Comparison of ENCODE assay signal across 20 cellular contexts in genomic region chr18:36655894-36656293, GRCh38.
"Had no signal": no experiment of that assay in that cellular context is flagged by ENCODE, and none has a peak within 500 bp of the region (broad histone marks: within the 10 kb centered on the region; RNA-seq: fewer than 3 reads in every experiment).

No MANE protein-coding gene starts in this region.

- H3K27ac ChIP-seq: adrenal gland, epithelial cell of prostate, transverse colon had no signal

- H3K27me3 ChIP-seq: adrenal gland, heart right ventricle, transverse colon had no signal

- ATAC-seq: activated CD4-positive, alpha-beta T cell treated with anti-CD3 and anti-CD28 coated beads for 36 hours; activated T-cell treated with anti-CD3 and anti-CD28 coated beads, Interleukin-2, amount 50 U/mL, for 4 hours; left lobe of liver; naive thymus-derived CD8-positive, alpha-beta T cell; stimulated activated effector memory CD8-positive, alpha-beta T cell treated with anti-CD3 and anti-CD28 coated beads, Interleukin-12 subunit alpha, Interleukin-12 subunit beta, amount 100 ng/mL, for 72 hours; stimulated activated naive CD8-positive, alpha-beta T cell treated with anti-CD3 and anti-CD28 coated beads, Interleukin-15, amount 100 ng/mL, for 72 hours had no signal

- H3K36me3 ChIP-seq: adrenal gland, transverse colon had no signal

- H3K4me1 ChIP-seq: adrenal gland, transverse colon had no signal

- DNase-seq: activated B cell treated with CpG ODN at 0.5 μM for 24 hours; activated CD4-positive, alpha-beta T cell treated with anti-CD3 and anti-CD28 coated beads for 36 hours; activated CD4-positive, alpha-beta T cell treated with anti-CD3 and anti-CD28 coated beads, Interleukin-2, amount 50 U/mL, for 4 hours; activated CD8-positive, alpha-beta memory T cell treated with anti-CD3 and anti-CD28 coated beads, Interleukin-2, amount 50 U/mL, for 48 hours; activated naive CD4-positive, alpha-beta T cell; activated T-cell treated with anti-CD3 and anti-CD28 coated beads, Interleukin-2, amount 50 U/mL, for 4 hours; adrenal gland; heart right ventricle; kidney; naive thymus-derived CD8-positive, alpha-beta T cell; small intestine; stimulated activated CD4-positive, alpha-beta T cell treated with anti-CD3 and anti-CD28 coated beads, Interleukin-2, amount 100 ng/mL, for 24 hours; stimulated activated naive CD8-positive, alpha-beta T cell treated with anti-CD3 and anti-CD28 coated beads, Interleukin-15, amount 100 ng/mL, for 72 hours; T1000; transverse colon had no signal

- H3K4me3 ChIP-seq: adrenal gland, heart right ventricle, lung, transverse colon had no signal

- H3K9me3 ChIP-seq: adrenal gland, heart right ventricle, transverse colon had no signal

- FAIRE-seq: small intestine, urothelium cell line had no signal
